Comparison of ENCODE assay signal across 25 cellular contexts in the genomic region with DNA sequence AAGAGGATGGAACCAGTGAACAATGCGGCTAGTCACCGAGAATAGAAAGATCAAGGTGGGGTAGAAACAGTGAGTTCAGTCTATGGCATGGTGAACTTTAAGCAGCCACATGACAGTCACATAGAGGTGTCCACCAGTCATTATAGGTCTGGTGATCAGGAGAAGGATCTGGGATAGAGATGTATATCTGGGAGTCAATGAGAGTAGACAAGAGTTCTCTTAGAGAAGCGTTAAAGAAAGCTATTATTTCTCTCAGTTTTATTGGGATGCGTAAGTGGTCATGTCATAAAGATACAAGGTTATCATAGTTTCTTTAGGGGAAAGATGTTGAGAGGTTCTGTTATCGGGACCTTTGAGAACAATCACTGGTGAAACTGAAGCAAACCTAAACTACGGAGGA.
"Had no signal": no experiment of that assay in that cellular context is flagged by ENCODE, and none has a peak within 500 bp of the region (broad histone marks: within the 10 kb centered on the region; RNA-seq: fewer than 3 reads in every experiment).

No MANE protein-coding gene starts in this region.

- H3K27me3 ChIP-seq: SJCRH30 had no signal

- DNase-seq: Kasumi-1, MM.1S, NCI-H1092 treated with DMSO at 0.1 percent for 48 hours, NCI-H1436, NCI-H187, NCI-H2029, NCI-H2081 treated with DMSO at 0.1 percent for 48 hours, NCI-H2171, NCI-H226, NCI-H446, NCI-H510A, NCI-H524 treated with DMSO at 0.1 percent for 48 hours, NCI-H69, NCI-H774, PC-3, SHP77 treated with DMSO at 0.1 percent for 48 hours, SJCRH30, SK-N-SH had no signal

- H3K27ac ChIP-seq: HL-60, KMS-11, RWPE1, SJCRH30 had no signal

- H3K4me3 Mint-ChIP-seq: IgD-negative memory B cell had no signal

- H3K4me3 ChIP-seq: K562, SJCRH30 had no signal

- H3K4me1 ChIP-seq: SJCRH30 had no signal

- ATAC-seq: K562, Panc1, PC-3, Right ventricle myocardium inferior had no signal

- H3K27ac Mint-ChIP-seq: IgD-negative memory B cell had no signal

- H3K27me3 Mint-ChIP-seq: IgD-negative memory B cell had no signal

- H3K36me3 ChIP-seq: SJCRH30 had no signal
